ENCODE assay signal across 9 cellular contexts in genomic region chr20:34562643-34563042, GRCh38. TPM values are rescaled to one million over a fixed set of nuclear protein-coding genes. Genes with fewer than 3 reads are reported as not detected.
A peak's percentile ranks its signal among the peaks of the same experiment; 100 is the strongest.
DNase-seq lines count a peak whose midpoint lies in the region; ATAC-seq and TF ChIP-seq lines count a peak whose summit lies in the region.
"Had no signal": no experiment of that assay in that cellular context is flagged by ENCODE, and none has a peak within 500 bp of the region (broad histone marks: within the 10 kb centered on the region; RNA-seq: fewer than 3 reads in every experiment).

No MANE protein-coding gene starts in this region.

- no peak overlapping the region for H3K4me3 ChIP-seq in BE2C (ENCODE audit: low read depth, low read length)

- peak overlapping the region; percentile 55 for H3K27ac ChIP-seq in layer of hippocampus (ENCODE audit: low read depth, low read length)

- H3K4me1 ChIP-seq in BE2C: peaks cover 7% of the 10 kb centered on the region; the same call in 1 of the 2 replicates

- no peak overlapping the region for H3K4me3 Mint-ChIP-seq in T-helper 17 cell
- H3K4me3 Mint-ChIP-seq: activated B cell treated with CpG ODN at 0.5 μM for 24 hours had no signal

- H3K27ac Mint-ChIP-seq in T-helper 17 cell: peak overlapping the region; percentile 96
- H3K27ac Mint-ChIP-seq: activated B cell treated with CpG ODN at 0.5 μM for 24 hours had no signal

- no peaks in the 10 kb centered on the region for H3K27me3 Mint-ChIP-seq in T-helper 17 cell
- H3K27me3 Mint-ChIP-seq: activated B cell treated with CpG ODN at 0.5 μM for 24 hours had no signal

- H3K36me3 Mint-ChIP-seq in T-helper 17 cell (ENCODE audit: low read depth): peaks cover 6% of the 10 kb centered on the region

- H3K9me3 ChIP-seq in BE2C: no peaks in the 10 kb centered on the region
- no peaks in the 10 kb centered on the region for H3K9me3 ChIP-seq in T-helper 17 cell (ENCODE audit: control insufficient read depth, low read length, poor library complexity, severe bottlenecking)

- H3K27me3 ChIP-seq in BE2C (no peaks in the 10 kb centered on the region), layer of hippocampus (ENCODE audit: control insufficient read depth, insufficient read depth, low read length) (no peaks in the 10 kb centered on the region)

- peak; percentile 59 for DNase-seq in BE2C
- peak; percentile 57 for DNase-seq in GM13977 (ENCODE audit: low spot score)
- no peak for DNase-seq in T-helper 17 cell
- no peak for DNase-seq in SKM-1 (lab: John Stamatoyannopoulos, UW; ENCODE audit: unreplicated experiment)
- DNase-seq in NCI-H1048 (lab: John Stamatoyannopoulos, UW): no peak
- DNase-seq in omental fat pad (ENCODE audit: low spot score): no peak
- DNase-seq: activated B cell treated with CpG ODN at 0.5 μM for 24 hours had no signal

- H3K4me1 Mint-ChIP-seq in T-helper 17 cell: peaks cover 24% of the 10 kb centered on the region

- ATAC-seq in T-helper 17 cell: no peak
- ATAC-seq in GM19351 (IDR thresholded peaks at IDR 0.05; ENCODE audit: unreplicated experiment): no peak
- no peak for ATAC-seq in omental fat pad (ENCODE audit: low FRiP score)

- H3K36me3 ChIP-seq in BE2C: no peaks in the 10 kb centered on the region

- in situ Hi-C loops in GM13977 (cut with MboI; ENCODE audit: low pct_unique_long_range_greater_than_20kb, low sequenced_read_pairs, unreplicated experiment): loop anchor here (10.0 kb wide), 1 partner anchor 372 kb away; no protein-coding TSS in a partner anchor

- peak; percentile 53 for TF ChIP-seq CTCF in BE2C (IDR thresholded peaks at IDR 0.05; ENCODE audit: low read depth, low read length)
- TF ChIP-seq CTCF in GM13977 (IDR thresholded peaks at IDR 0.05; ENCODE audit: extremely low read depth, insufficient read depth, missing control alignments): peak; percentile 53
- no peak for TF ChIP-seq CTCF in omental fat pad (IDR thresholded peaks at IDR 0.05)

RNA-seq across cellular contexts. Expression of gene MAP1LC3A, which starts 4.1 kb away (rescaled TPM):
- 6.6 TPM for polyA plus RNA-seq in BE2C (2012; ENCODE audit: insufficient read depth, insufficient read length, low read depth)
- total RNA-seq in T-helper 17 cell: 10 to 100 TPM; 11.7 to 13.7 TPM
- total RNA-seq in omental fat pad: 10 to 100 TPM; 50.1 to 76.1 (median 55.9) TPM

RNA-seq across cellular contexts. Expression of gene DYNLRB1, which starts 46.4 kb away (rescaled TPM):
- polyA plus RNA-seq in BE2C (2012; ENCODE audit: insufficient read depth, insufficient read length, low read depth): 526 TPM
- 10 to 100 TPM; 52.8 to 62.0 TPM for total RNA-seq in T-helper 17 cell
- 100 to 1,000 TPM in 2 of 4 donors, 10 to 100 TPM in 2; 83.0 to 121 (median 108) TPM for total RNA-seq in omental fat pad

Comparison
In these comparisons a context has a peak if more than half of its experiments do, and no peak if none do; other contexts are left out.
1. DNase-seq: peak in BE2C (single experiment) and GM13977 (single experiment); none in T-helper 17 cell (0 of 3), SKM-1 (single experiment), NCI-H1048 (single experiment) and omental fat pad (single experiment).
2. CTCF ChIP-seq: peak in BE2C (single experiment) and GM13977 (single experiment); none in omental fat pad (0 of 3).